30 cellular contexts compared by ENCODE assay signal in genomic region chr1:15720861-15721260, GRCh38. TPM values are rescaled to one million over a fixed set of nuclear protein-coding genes. Genes with fewer than 3 reads are reported as not detected.
"Had no signal": no experiment of that assay in that cellular context is flagged by ENCODE, and none has a peak within 500 bp of the region (broad histone marks: within the 10 kb centered on the region; RNA-seq: fewer than 3 reads in every experiment).

No MANE protein-coding gene starts in this region.

- H3K4me3 ChIP-seq: cardiac muscle cell had no signal

- H3K4me3 Mint-ChIP-seq: activated CD4-positive, alpha-beta memory T cell treated with anti-CD3 and anti-CD28 coated beads for 36 hours; activated CD4-positive, alpha-beta T cell treated with anti-CD3 and anti-CD28 coated beads, Interleukin-2, amount 10 ng/mL, durations not matched to agents 7 days and 5 days; activated naive CD4-positive, alpha-beta T cell treated with anti-CD3 and anti-CD28 coated beads for 36 hours; activated naive CD8-positive, alpha-beta T cell treated with anti-CD3 and anti-CD28 coated beads for 36 hours; activated T-helper 17 cell treated with anti-CD3 and anti-CD28 coated beads, Interleukin-2, amount 50 U/mL, for 72 hours; IgD-negative memory B cell had no signal

- DNase-seq: activated CD4-positive, alpha-beta memory T cell treated with anti-CD3 and anti-CD28 coated beads for 36 hours; activated CD4-positive, alpha-beta T cell treated with anti-CD3 and anti-CD28 coated beads, Interleukin-2, amount 10 ng/mL, durations not matched to agents 7 days and 5 days; activated CD4-positive, CD25-positive, alpha-beta regulatory T cell; activated CD8-positive, alpha-beta memory T cell treated with anti-CD3 and anti-CD28 coated beads for 24 hours; activated gamma-delta T cell; activated naive CD4-positive, alpha-beta T cell treated with anti-CD3 and anti-CD28 coated beads for 36 hours; activated naive CD8-positive, alpha-beta T cell treated with anti-CD3 and anti-CD28 coated beads for 36 hours; activated T-cell treated with anti-CD3 and anti-CD28 coated beads, Interleukin-2, amount 50 U/mL, for 48 hours; brain microvascular endothelial cell; KG1; NCI-H1048; NCI-H146; NCI-H187 treated with DMSO at 0.1 percent for 48 hours; NCI-H2081 treated with DMSO at 0.1 percent for 48 hours; NCI-H2171; NCI-H2227 treated with DMSO at 0.1 percent for 48 hours; NCI-H446 treated with DMSO at 0.1 percent for 48 hours; NCI-H526; NCI-H774; RPMI8226; SHP77 treated with DMSO at 0.1 percent for 48 hours; T-helper 2 cell; T1000 had no signal

- H3K9me3 Mint-ChIP-seq: activated CD4-positive, alpha-beta memory T cell treated with anti-CD3 and anti-CD28 coated beads for 36 hours; activated CD4-positive, alpha-beta T cell treated with anti-CD3 and anti-CD28 coated beads, Interleukin-2, amount 10 ng/mL, durations not matched to agents 7 days and 5 days; activated naive CD4-positive, alpha-beta T cell treated with anti-CD3 and anti-CD28 coated beads for 36 hours; activated naive CD8-positive, alpha-beta T cell treated with anti-CD3 and anti-CD28 coated beads for 36 hours; activated T-helper 17 cell treated with anti-CD3 and anti-CD28 coated beads, Interleukin-2, amount 50 U/mL, for 72 hours; IgD-negative memory B cell had no signal

- ATAC-seq: activated T-helper 17 cell treated with anti-CD3 and anti-CD28 coated beads, Interleukin-2, amount 50 U/mL, for 72 hours; Panc1 had no signal

- H3K27me3 Mint-ChIP-seq: activated CD4-positive, alpha-beta memory T cell treated with anti-CD3 and anti-CD28 coated beads for 36 hours; activated CD4-positive, alpha-beta T cell treated with anti-CD3 and anti-CD28 coated beads, Interleukin-2, amount 10 ng/mL, durations not matched to agents 7 days and 5 days; activated naive CD8-positive, alpha-beta T cell treated with anti-CD3 and anti-CD28 coated beads for 36 hours; activated T-helper 17 cell treated with anti-CD3 and anti-CD28 coated beads, Interleukin-2, amount 50 U/mL, for 72 hours; IgD-negative memory B cell had no signal

- H3K27ac Mint-ChIP-seq: activated CD4-positive, alpha-beta memory T cell treated with anti-CD3 and anti-CD28 coated beads for 36 hours; activated CD4-positive, alpha-beta T cell treated with anti-CD3 and anti-CD28 coated beads, Interleukin-2, amount 10 ng/mL, durations not matched to agents 7 days and 5 days; activated naive CD4-positive, alpha-beta T cell treated with anti-CD3 and anti-CD28 coated beads for 36 hours; activated naive CD8-positive, alpha-beta T cell treated with anti-CD3 and anti-CD28 coated beads for 36 hours; activated T-helper 17 cell treated with anti-CD3 and anti-CD28 coated beads, Interleukin-2, amount 50 U/mL, for 72 hours; IgD-negative memory B cell had no signal

- H3K36me3 Mint-ChIP-seq: IgD-negative memory B cell had no signal

- H3K27ac ChIP-seq: brain microvascular endothelial cell, cardiac muscle cell had no signal

- H3K27me3 ChIP-seq: brain microvascular endothelial cell, cardiac muscle cell had no signal

- H3K4me1 Mint-ChIP-seq: activated CD4-positive, alpha-beta T cell treated with anti-CD3 and anti-CD28 coated beads, Interleukin-2, amount 10 ng/mL, durations not matched to agents 7 days and 5 days; activated naive CD8-positive, alpha-beta T cell treated with anti-CD3 and anti-CD28 coated beads for 36 hours; activated T-helper 17 cell treated with anti-CD3 and anti-CD28 coated beads, Interleukin-2, amount 50 U/mL, for 72 hours; IgD-negative memory B cell had no signal

RNA-seq across cellular contexts. Expression of gene TMEM82, which starts 21.4 kb away (rescaled TPM):
- total RNA-seq: activated CD4-positive, alpha-beta memory T cell treated with anti-CD3 and anti-CD28 coated beads for 36 hours; activated CD4-positive, alpha-beta T cell treated with anti-CD3 and anti-CD28 coated beads, Interleukin-2, amount 10 ng/mL, durations not matched to agents 7 days and 5 days; activated naive CD4-positive, alpha-beta T cell treated with anti-CD3 and anti-CD28 coated beads for 36 hours; activated naive CD8-positive, alpha-beta T cell treated with anti-CD3 and anti-CD28 coated beads for 36 hours; activated T-helper 17 cell treated with anti-CD3 and anti-CD28 coated beads, Interleukin-2, amount 50 U/mL, for 72 hours; M059J; OCI-LY7; SK-MEL-5 had no signal

RNA-seq across cellular contexts. Expression of gene FBLIM1, which starts 37.7 kb away (rescaled TPM):
- total RNA-seq: activated naive CD4-positive, alpha-beta T cell treated with anti-CD3 and anti-CD28 coated beads for 36 hours; activated naive CD8-positive, alpha-beta T cell treated with anti-CD3 and anti-CD28 coated beads for 36 hours; activated T-helper 17 cell treated with anti-CD3 and anti-CD28 coated beads, Interleukin-2, amount 50 U/mL, for 72 hours; OCI-LY7 had no signal
